Comparison of ENCODE assay signal across 8 cellular contexts in the genomic region with DNA sequence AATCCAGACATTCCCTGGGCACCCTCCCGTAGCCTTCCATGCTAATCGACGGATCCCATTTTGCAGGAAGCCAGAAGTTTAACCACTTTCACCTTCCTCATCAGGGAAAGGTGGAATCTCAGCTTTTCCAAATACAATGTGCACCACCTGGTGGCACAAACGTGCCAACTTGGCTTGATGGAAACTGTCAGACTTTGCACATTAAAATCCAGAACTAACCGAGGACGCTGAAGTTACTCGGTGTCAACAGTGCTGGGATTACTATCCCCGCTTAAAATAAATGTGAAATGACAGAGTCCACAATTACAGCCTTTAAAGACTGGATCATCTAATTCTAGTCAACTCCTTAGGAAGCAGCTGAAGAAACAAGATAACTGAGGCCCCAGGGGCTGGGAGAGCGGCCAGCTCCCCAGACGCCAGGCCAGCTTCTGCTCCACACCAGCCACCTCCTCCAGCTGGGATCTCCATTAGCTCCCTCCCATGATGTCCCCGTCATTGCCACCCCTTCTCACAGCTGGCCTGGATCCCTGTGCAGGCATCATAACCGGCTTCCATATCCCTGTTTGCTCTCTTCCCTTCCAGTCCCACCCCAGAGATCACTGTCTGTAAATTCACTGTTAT. TPM values are rescaled to one million over a fixed set of nuclear protein-coding genes. Genes with fewer than 3 reads are reported as not detected.
DNase-seq lines count a peak whose midpoint lies in the region; ATAC-seq and TF ChIP-seq lines count a peak whose summit lies in the region.

No MANE protein-coding gene starts in this region.

- H3K4me1 Mint-ChIP-seq in endodermal cell (no peaks in the 10 kb centered on the region), neural crest cell (peaks cover 3% of the 10 kb centered on the region)

- TF ChIP-seq CTCF in endodermal cell (conservative IDR thresholded peaks at IDR 0.05) = peak; percentile 75
- TF ChIP-seq CTCF in neural crest cell (conservative IDR thresholded peaks at IDR 0.05) = peak; percentile 57

- no peaks in the 10 kb centered on the region for H3K4me1 ChIP-seq in endodermal cell (ENCODE audit: control insufficient read depth, insufficient read depth, low read length)

- H3K4me3 ChIP-seq in endodermal cell (ENCODE audit: low read length) = no peak overlapping the region

- no peak for ATAC-seq in HG03045 (IDR thresholded peaks at IDR 0.05; ENCODE audit: unreplicated experiment)
- no peak for ATAC-seq in HG02798 (IDR thresholded peaks at IDR 0.05; ENCODE audit: poor library complexity, unreplicated experiment)

- 88 to 92% methylated on average over 12 of the region's 12 CpGs for WGBS in endodermal cell (ENCODE audit: insufficient coverage in 1 of 2, insufficient read length in 1 of 2), 2 experiments

- H3K36me3 Mint-ChIP-seq in endodermal cell (ENCODE audit: low read depth) (peaks cover 82% of the 10 kb centered on the region), neural crest cell (ENCODE audit: low read depth) (peaks cover 20% of the 10 kb centered on the region)

- H3K27me3 ChIP-seq in endodermal cell (ENCODE audit: control insufficient read depth, insufficient read depth, low read length, poor library complexity, severe bottlenecking) = no peaks in the 10 kb centered on the region

- no peaks in the 10 kb centered on the region for H3K9me3 ChIP-seq in endodermal cell (ENCODE audit: control insufficient read depth, low read length)

- H3K4me3 Mint-ChIP-seq in endodermal cell = no peak overlapping the region
- no peak overlapping the region for H3K4me3 Mint-ChIP-seq in neural crest cell

- peaks cover 86% of the 10 kb centered on the region for H3K36me3 ChIP-seq in endodermal cell (ENCODE audit: control insufficient read depth, insufficient read depth, low read length)

- no peak overlapping the region for H3K27ac ChIP-seq in endodermal cell (ENCODE audit: low read depth, low read length)

- H3K27ac Mint-ChIP-seq in endodermal cell = no peak overlapping the region
- H3K27ac Mint-ChIP-seq in neural crest cell (ENCODE audit: unreplicated experiment) = no peak overlapping the region

- H3K9me3 Mint-ChIP-seq in endodermal cell (peaks cover 1% of the 10 kb centered on the region), neural crest cell (no peaks in the 10 kb centered on the region)

- in situ Hi-C loops in KBM-7 (cut with MboI; ENCODE audit: low pct_unique_long_range_greater_than_20kb, low sequenced_read_pairs) = no loop called here

- DNase-seq in NCI-H345 (lab: John Stamatoyannopoulos, UW) (peak; percentile 19), NCI-H345 treated with DMSO at 0.1 percent for 48 hours (lab: John Stamatoyannopoulos, UW; ENCODE audit: unreplicated experiment) (no peak), RKO (ENCODE audit: low spot score) (peak; percentile 12), endodermal cell (peak; percentile 61), neural crest cell (ENCODE audit: low read depth, low spot score) (no peak), KBM-7 (no peak)

- H3K27me3 Mint-ChIP-seq in endodermal cell (ENCODE audit: insufficient read depth) (no peaks in the 10 kb centered on the region), neural crest cell (ENCODE audit: low read depth) (no peaks in the 10 kb centered on the region)

- H3K9ac ChIP-seq in endodermal cell (ENCODE audit: extremely low read depth, low read length, poor library complexity, severe bottlenecking) = no peak overlapping the region

RNA-seq across cellular contexts. Expression of gene RETREG1, which starts 50.2 kb away (rescaled TPM):
- total RNA-seq in endodermal cell = 1 to 10 TPM; 4.1 to 4.3 TPM
- polyA plus RNA-seq in endodermal cell (2013, experiment 1 of 2) = 1.4 TPM
- 1.2 TPM for polyA plus RNA-seq in endodermal cell (2013, experiment 2 of 2)
- total RNA-seq in neural crest cell = 4.6 and 6.2 TPM in 2 replicates

Comparison
In these comparisons a context has a peak if more than half of its experiments do, and no peak if none do; other contexts are left out.
1. DNase-seq: peak in NCI-H345 (single experiment), RKO (single experiment) and endodermal cell (single experiment); none in NCI-H345 treated with DMSO at 0.1 percent for 48 hours (single experiment), neural crest cell (single experiment) and KBM-7 (single experiment).